In the genomic region with DNA sequence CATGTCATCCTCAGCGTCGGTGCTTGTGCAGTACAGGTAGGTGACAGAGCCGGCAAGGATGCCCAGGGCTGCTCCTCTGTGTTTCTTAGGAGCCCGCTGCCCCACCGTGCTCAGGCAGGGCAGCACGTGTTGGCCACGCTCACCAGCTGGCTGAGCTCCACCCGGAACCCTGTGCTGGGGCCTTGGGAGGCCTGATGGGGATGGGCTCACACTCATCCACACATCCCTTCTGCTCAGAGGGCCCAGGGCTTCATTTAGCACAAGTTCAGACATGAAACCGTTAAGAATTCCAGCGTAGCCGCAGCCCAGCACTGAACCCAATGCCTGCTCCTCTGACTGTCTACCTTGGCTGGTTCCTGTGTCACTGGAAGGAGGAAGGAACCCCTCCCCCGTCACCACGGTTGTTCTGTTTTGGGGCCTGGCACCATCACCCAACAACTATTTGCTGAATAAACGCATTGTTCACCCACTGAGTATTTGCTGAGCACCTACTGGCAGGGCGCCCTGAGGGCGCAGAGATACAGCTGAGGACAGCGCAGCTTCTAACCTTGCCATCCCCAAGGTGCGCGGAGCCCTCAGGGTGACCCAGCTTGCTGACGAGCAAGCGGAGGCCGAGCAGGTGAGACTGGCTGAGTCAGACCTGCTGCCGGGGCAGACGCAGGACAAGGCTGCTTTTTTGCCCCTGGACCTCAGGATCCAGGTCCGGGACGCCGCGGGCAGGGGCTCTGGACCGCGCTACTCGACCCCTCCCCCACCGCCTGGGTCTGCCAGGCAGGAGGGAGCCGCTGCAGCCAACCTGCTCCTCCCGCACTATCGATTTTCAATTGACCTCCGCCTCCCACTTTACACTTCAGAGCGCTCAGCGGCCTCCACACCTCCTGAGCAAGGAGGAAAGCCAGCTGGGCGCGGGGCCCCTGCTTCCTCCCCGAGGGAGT, we compare ENCODE assay signal across 14 cellular contexts. TPM values are rescaled to one million over a fixed set of nuclear protein-coding genes. Genes with fewer than 3 reads are reported as not detected.
DNase-seq lines count a peak whose midpoint lies in the region; ATAC-seq, FAIRE-seq and TF ChIP-seq lines count a peak whose summit lies in the region.
"Had no signal": no experiment of that assay in that cellular context is flagged by ENCODE, and none has a peak within 500 bp of the region (broad histone marks: within the 10 kb centered on the region; RNA-seq: fewer than 3 reads in every experiment).

No MANE protein-coding gene starts in this region.

- FAIRE-seq in bronchial epithelial cell (lab: Jason Lieb, UNC): peak; percentile 83

- TF ChIP-seq CTCF in bronchial epithelial cell (IDR thresholded peaks at IDR 0.05; ENCODE audit: insufficient read depth, low read length, severe bottlenecking) (no peak), right lobe of liver (IDR thresholded peaks at IDR 0.05) (no peak)

- H3K36me3 ChIP-seq in HUES6 (ENCODE audit: control insufficient read depth, insufficient read depth, low read length) (no peaks in the 10 kb centered on the region), bronchial epithelial cell (ENCODE audit: control insufficient read depth, insufficient read depth, low read length) (no peaks in the 10 kb centered on the region), right lobe of liver (no peaks in the 10 kb centered on the region)

- H3K4me3 ChIP-seq in HUES6 (ENCODE audit: low read depth, low read length) (peak overlapping the region; percentile 59), bronchial epithelial cell (ENCODE audit: low read depth, low read length) (no peak overlapping the region), right lobe of liver (no peak overlapping the region)

- ATAC-seq in right lobe of liver: peak; percentile 68 to 79 (median 71)
- no peak for ATAC-seq in GM21526 (IDR thresholded peaks at IDR 0.05; ENCODE audit: low FRiP score, unreplicated experiment)
- no peak for ATAC-seq in GM18519 (IDR thresholded peaks at IDR 0.05; ENCODE audit: low FRiP score, unreplicated experiment)
- ATAC-seq in HG03460 (IDR thresholded peaks at IDR 0.05; ENCODE audit: unreplicated experiment): no peak
- ATAC-seq: HCT116, right cardiac atrium had no signal

- H3K27ac ChIP-seq in HUES6 (ENCODE audit: low read depth, low read length): no peak overlapping the region; the same call in 1 of the 2 replicates
- H3K27ac ChIP-seq in right lobe of liver: no peak overlapping the region

- WGBS in right lobe of liver (ENCODE audit: insufficient coverage, low coverage, low lambda C conversion rate, missing lambda C conversion rate): 9% methylated on average over 8 of the region's 41 CpGs

- no peaks in the 10 kb centered on the region for H3K9me3 ChIP-seq in HUES6 (ENCODE audit: control insufficient read depth, insufficient read depth, low read depth, low read length)
- H3K9me3 ChIP-seq in right lobe of liver: peaks cover 0 to 3% (median 0%) of the 10 kb centered on the region in 4 donors

- H3K27me3 ChIP-seq in HUES6 (ENCODE audit: control insufficient read depth, insufficient read depth, low read length) (peaks cover 53% of the 10 kb centered on the region), bronchial epithelial cell (ENCODE audit: control insufficient read depth, insufficient read depth, low read length) (no peaks in the 10 kb centered on the region), right lobe of liver (no peaks in the 10 kb centered on the region)

- H3K4me1 ChIP-seq in HUES6 (ENCODE audit: control insufficient read depth, insufficient read depth, low read length) (peaks cover 34% of the 10 kb centered on the region), right lobe of liver (peaks cover 0 to 6% (median 0%) of the 10 kb centered on the region in 4 donors)

- no peak for TF ChIP-seq POLR2A in right lobe of liver (IDR thresholded peaks at IDR 0.05)

- peak overlapping the region; percentile 73 for H3K9ac ChIP-seq in HUES6 (ENCODE audit: low read length)

- intact Hi-C loops in right lobe of liver (cut with DNase I): no loop called here

- DNase-seq in COLO668 (lab: John Stamatoyannopoulos, UW; ENCODE audit: unreplicated experiment) (peak; percentile 64), bronchial epithelial cell (ENCODE audit: low read depth) (peak; percentile 97), right lobe of liver (peak in 2 of 3 donors; percentile 48 to 59)
- DNase-seq in activated CD8-positive, alpha-beta memory T cell treated with anti-CD3 and anti-CD28 coated beads, Interleukin-2, amount 50 U/mL, for 4 hours: no peak
- DNase-seq: activated CD4-positive, alpha-beta T cell treated with anti-CD3 and anti-CD28 coated beads, Interleukin-2, amount 50 U/mL, for 4 hours; activated naive CD8-positive, alpha-beta T cell treated with anti-CD3 and anti-CD28 coated beads, Interleukin-2, amount 10 ng/mL, durations not matched to agents 7 days and 5 days; midbrain; NCI-H524 treated with DMSO at 0.1 percent for 48 hours had no signal

RNA-seq across cellular contexts. Expression of gene RET, which starts 50.6 kb away (rescaled TPM):
- 0.26 and 0.53 TPM in 2 replicates for total RNA-seq in bronchial epithelial cell
- total RNA-seq in right lobe of liver: 10 to 100 TPM in 1 of 6 experiments, 1 to 10 TPM in 3, under 1 TPM in 2; 0.53 to 10.2 (median 1.4) TPM

Comparison
In these comparisons a context has a peak if more than half of its experiments do, and no peak if none do; other contexts are left out.
1. ATAC-seq: peak in right lobe of liver (4 of 4); none in GM21526 (single experiment), GM18519 (single experiment) and HG03460 (single experiment).